ENCODE assay signal across 16 cellular contexts in genomic region chrX:73841337-73841736, GRCh38. TPM values are rescaled to one million over a fixed set of nuclear protein-coding genes. Genes with fewer than 3 reads are reported as not detected.
DNase-seq lines count a peak whose midpoint lies in the region; ATAC-seq, FAIRE-seq and TF ChIP-seq lines count a peak whose summit lies in the region.
"Had no signal": no experiment of that assay in that cellular context is flagged by ENCODE, and none has a peak within 500 bp of the region (broad histone marks: within the 10 kb centered on the region; RNA-seq: fewer than 3 reads in every experiment).

No MANE protein-coding gene starts in this region.

- TF ChIP-seq CTCF in A549 (IDR thresholded peaks at IDR 0.05), result no peak
- TF ChIP-seq CTCF in D721Med (IDR thresholded peaks at IDR 0.05; ENCODE audit: insufficient read depth, missing control alignments), result no peak
- no peak for TF ChIP-seq CTCF in psoas muscle (IDR thresholded peaks at IDR 0.05)

- no peak for ATAC-seq in A549
- peak in 1 of 4 donors; percentile 18 for ATAC-seq in psoas muscle
- no peak for ATAC-seq in GM19351 (IDR thresholded peaks at IDR 0.05; ENCODE audit: unreplicated experiment)
- ATAC-seq in HG03095 (IDR thresholded peaks at IDR 0.05; ENCODE audit: unreplicated experiment), result no peak

- POLR2A ChIA-PET in A549 (lab: Yijun Ruan, JAX), result no interaction called here

- WGBS in A549 (ENCODE audit: missing lambda C conversion rate), result 20% methylated on average over 5 of the region's 5 CpGs
- 61 to 90% (median 88%) methylated on average over 5 of the region's 5 CpGs for WGBS in psoas muscle, 3 donors

- H3K36me3 ChIP-seq in psoas muscle (ENCODE audit: insufficient read depth in 1 of 2, low read depth in 1 of 2), result no peaks in the 10 kb centered on the region

- CTCF ChIA-PET in A549 (lab: Yijun Ruan, JAX), result interaction anchor here (1.9 kb wide), 1 partner anchor 14 kb away, joined by 5 read pairs; no protein-coding TSS in a partner anchor

- DNase-seq in A549 (ENCODE audit: low read depth in 1 of 2, low spot score in 1 of 2) (no peak), D721Med (ENCODE audit: insufficient read length, low spot score) (no peak), MV-4-11 (lab: John Stamatoyannopoulos, UW) (peak; percentile 15), psoas muscle (no peak)
- DNase-seq in stimulated activated naive CD4-positive, alpha-beta T cell (lab: John Stamatoyannopoulos, UW), result no peak
- DNase-seq: 8988T, Caco-2, DMS153, DMS79, GDM1, H9 had no signal

- no peak for TF ChIP-seq EP300 in A549 (IDR thresholded peaks at IDR 0.05)

- TF ChIP-seq RAD21 in A549 (conservative IDR thresholded peaks at IDR 0.05 in 1 of 2, IDR thresholded peaks at IDR 0.05 in 1 of 2), result no peak

- peak; percentile 76 for FAIRE-seq in A549 (lab: Jason Lieb, UNC)
- FAIRE-seq in D721Med (lab: Jason Lieb, UNC), result peak; percentile 55
- FAIRE-seq: H1 had no signal

- no peak overlapping the region for H3K4me3 ChIP-seq in A549
- peak overlapping the region; percentile 13 for H3K4me3 ChIP-seq in psoas muscle
- H3K4me3 ChIP-seq: BLaER1 treated with 17β-estradiol and CSF1 and Interleukin-3, amounts not matched to agents 10 nM and 100 nM had no signal

- H3K9me3 ChIP-seq in A549 (no peaks in the 10 kb centered on the region), psoas muscle (no peaks in the 10 kb centered on the region)
- H3K9me3 ChIP-seq: BLaER1 treated with 17β-estradiol and CSF1 and Interleukin-3, amounts not matched to agents 10 nM and 100 nM; Caco-2 had no signal

- intact Hi-C loops in psoas muscle (cut with DNase I), result no loop called here

- H3K4me1 ChIP-seq in A549 (no peaks in the 10 kb centered on the region), psoas muscle (peaks cover 50% of the 10 kb centered on the region)
- H3K4me1 ChIP-seq: Caco-2 had no signal

- H3K4me2 ChIP-seq in A549, result no peak overlapping the region

- TF ChIP-seq POLR2A in A549 (IDR thresholded peaks at IDR 0.05; ENCODE audit: low read length), result no peak

- no peaks in the 10 kb centered on the region for H3K27me3 ChIP-seq in psoas muscle (ENCODE audit: insufficient read depth in 3 of 3, low read length in 2 of 3)
- H3K27me3 ChIP-seq: BLaER1 treated with 17β-estradiol and CSF1 and Interleukin-3, amounts not matched to agents 10 nM and 100 nM had no signal

- H3K27ac ChIP-seq in A549 (no peak overlapping the region), psoas muscle (no peak overlapping the region)
- H3K27ac ChIP-seq: BLaER1 treated with 17β-estradiol and CSF1 and Interleukin-3, amounts not matched to agents 10 nM and 100 nM had no signal

TF ChIP-seq in A549, 52 proteins besides CTCF, POLR2A, EP300 and RAD21:
- TF ChIP-seq RFX5 (IDR thresholded peaks at IDR 0.05), result no peak
- TF ChIP-seq, protein P1, sequence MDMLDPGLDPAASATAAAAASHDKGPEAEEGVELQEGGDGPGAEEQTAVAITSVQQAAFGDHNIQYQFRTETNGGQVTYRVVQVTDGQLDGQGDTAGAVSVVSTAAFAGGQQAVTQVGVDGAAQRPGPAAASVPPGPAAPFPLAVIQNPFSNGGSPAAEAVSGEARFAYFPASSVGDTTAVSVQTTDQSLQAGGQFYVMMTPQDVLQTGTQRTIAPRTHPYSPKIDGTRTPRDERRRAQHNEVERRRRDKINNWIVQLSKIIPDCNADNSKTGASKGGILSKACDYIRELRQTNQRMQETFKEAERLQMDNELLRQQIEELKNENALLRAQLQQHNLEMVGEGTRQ (IDR thresholded peaks at IDR 0.05), result no peak
- TF ChIP-seq TFCP2L1 (CRISPR knock-in tag; IDR thresholded peaks at IDR 0.05), result no peak

RNA-seq across cellular contexts. Expression of gene XIST, which starts 11.2 kb away (rescaled TPM):
- polyA plus RNA-seq in A549 (2011; rRNA removed) (0.11 and 0.19 TPM in 2 replicates), A549 (2017; fragmentation: RNase III; extraction: RNeasy Plus Mini Kit Qiagen cat#74134 plus additional on column Dnase treatment) (not detected in 3 replicates), psoas muscle (10 to 100 TPM in 1 of 3 donors, under 1 TPM in 2; 0.04 to 21.3 (median 0.07) TPM)
- not detected in 2 replicates for polyA plus RNA-seq in A549 (2012; cell fraction: cytosol; rRNA removed)
- 0.01 and 0.07 TPM in 2 replicates for polyA plus RNA-seq in A549 (2012; cell fraction: nucleus; rRNA removed)
- polyA minus RNA-seq in A549 (2011; rRNA and poly(A)+ RNA removed), result 0.12 and 0.44 TPM in 2 replicates
- 10 to 100 TPM; 57.7 to 79.2 (median 70.0) TPM for total RNA-seq in psoas muscle
- total RNA-seq: B cell had no signal
